10 cellular contexts compared by ENCODE assay signal in genomic region chr5:128536861-128537305, GRCh38. TPM values are rescaled to one million over a fixed set of nuclear protein-coding genes. Genes with fewer than 3 reads are reported as not detected.
DNase-seq lines count a peak whose midpoint lies in the region; ATAC-seq and TF ChIP-seq lines count a peak whose summit lies in the region.
"Had no signal": no experiment of that assay in that cellular context is flagged by ENCODE, and none has a peak within 500 bp of the region (broad histone marks: within the 10 kb centered on the region; RNA-seq: fewer than 3 reads in every experiment).

No MANE protein-coding gene starts in this region.

- intact Hi-C loops in left ventricle myocardium superior (cut with micrococcal nuclease): no loop called here
- intact Hi-C loops in psoas muscle (cut with DNase I): no loop called here
- intact Hi-C loops in activated T-helper 1 cell treated with anti-CD3 and anti-CD28 coated beads, Interleukin-12 subunit alpha, Interleukin-12 subunit beta, Interleukin-2, Interleukin-4 antibody, amounts not matched to agents 30 ng/mL and 10 ng/mL and 1 ng/mL, durations not matched to agents 14 hours and 24 hours and 36 hours (cut with micrococcal nuclease): no loop called here

- H3K27ac Mint-ChIP-seq in WTC11: no peak overlapping the region
- H3K27ac Mint-ChIP-seq in activated T-helper 1 cell treated with anti-CD3 and anti-CD28 coated beads, Interleukin-12 subunit alpha, Interleukin-12 subunit beta, Interleukin-2, Interleukin-4 antibody, amounts not matched to agents 30 ng/mL and 10 ng/mL and 1 ng/mL, durations not matched to agents 14 hours and 24 hours and 36 hours: no peak overlapping the region

- POLR2A ChIA-PET in WTC11 (lab: Charles Lee): interaction anchor here (1.1 kb wide), 1 partner anchor 233 kb away, joined by 3 read pairs; no protein-coding TSS in a partner anchor

- H3K36me3 Mint-ChIP-seq in WTC11: peaks cover 9% of the 10 kb centered on the region
- no peaks in the 10 kb centered on the region for H3K36me3 Mint-ChIP-seq in activated T-helper 1 cell treated with anti-CD3 and anti-CD28 coated beads, Interleukin-12 subunit alpha, Interleukin-12 subunit beta, Interleukin-2, Interleukin-4 antibody, amounts not matched to agents 30 ng/mL and 10 ng/mL and 1 ng/mL, durations not matched to agents 14 hours and 24 hours and 36 hours (ENCODE audit: low read depth)

- TF ChIP-seq CTCF in GM06990 (IDR thresholded peaks at IDR 0.05; ENCODE audit: insufficient read depth, low read length, poor library complexity, severe bottlenecking) (no peak), WTC11 (IDR thresholded peaks at IDR 0.05) (no peak), psoas muscle (IDR thresholded peaks at IDR 0.05) (no peak)

- peaks cover 12% of the 10 kb centered on the region for H3K4me1 ChIP-seq in psoas muscle

- WGBS in psoas muscle, 3 donors: 13 to 17% (median 17%) methylated on average over 34 of the region's 34 CpGs

- H3K27me3 ChIP-seq in GM06990 (replicated peaks; ENCODE audit: control insufficient read depth, insufficient read depth, low read length): no peaks in the 10 kb centered on the region
- peaks cover 0 to 49% (median 20%) of the 10 kb centered on the region in 3 donors for H3K27me3 ChIP-seq in psoas muscle (ENCODE audit: insufficient read depth in 3 of 3, low read length in 2 of 3)

- peaks cover 23% of the 10 kb centered on the region for H3K4me1 Mint-ChIP-seq in WTC11
- H3K4me1 Mint-ChIP-seq in activated T-helper 1 cell treated with anti-CD3 and anti-CD28 coated beads, Interleukin-12 subunit alpha, Interleukin-12 subunit beta, Interleukin-2, Interleukin-4 antibody, amounts not matched to agents 30 ng/mL and 10 ng/mL and 1 ng/mL, durations not matched to agents 14 hours and 24 hours and 36 hours (ENCODE audit: low read depth): no peaks in the 10 kb centered on the region

- H3K9me3 ChIP-seq in psoas muscle: no peaks in the 10 kb centered on the region

- H3K27ac ChIP-seq in psoas muscle: no peak overlapping the region

- peak; percentile 1 for DNase-seq in GM06990 (ENCODE audit: extremely low read depth, insufficient read length)
- peak; percentile 46 for DNase-seq in WTC11 (ENCODE audit: low spot score)
- DNase-seq in left ventricle myocardium superior: no peak
- no peak for DNase-seq in psoas muscle
- DNase-seq in activated T-helper 1 cell treated with anti-CD3 and anti-CD28 coated beads, Interleukin-12 subunit alpha, Interleukin-12 subunit beta, Interleukin-2, Interleukin-4 antibody, amounts not matched to agents 30 ng/mL and 10 ng/mL and 1 ng/mL, durations not matched to agents 14 hours and 24 hours and 36 hours (ENCODE audit: low spot score): no peak
- no peak for DNase-seq in GM19238 (ENCODE audit: insufficient read length, low spot score)
- DNase-seq: effector memory CD4-positive, alpha-beta T cell had no signal

- H3K36me3 ChIP-seq in GM06990 (ENCODE audit: control insufficient read depth, insufficient read depth, low read length) (no peaks in the 10 kb centered on the region), psoas muscle (ENCODE audit: insufficient read depth in 1 of 2, low read depth in 1 of 2) (no peaks in the 10 kb centered on the region)

- H3K27me3 Mint-ChIP-seq in WTC11 (ENCODE audit: low read depth): peaks cover 46% of the 10 kb centered on the region
- peaks cover 33% of the 10 kb centered on the region for H3K27me3 Mint-ChIP-seq in activated T-helper 1 cell treated with anti-CD3 and anti-CD28 coated beads, Interleukin-12 subunit alpha, Interleukin-12 subunit beta, Interleukin-2, Interleukin-4 antibody, amounts not matched to agents 30 ng/mL and 10 ng/mL and 1 ng/mL, durations not matched to agents 14 hours and 24 hours and 36 hours (ENCODE audit: insufficient read depth)

- ATAC-seq in WTC11 (peak; percentile 5), left ventricle myocardium superior (peak; percentile 16), psoas muscle (no peak), HG02840 (IDR thresholded peaks at IDR 0.05; ENCODE audit: low FRiP score, unreplicated experiment) (no peak), GM21381 (IDR thresholded peaks at IDR 0.05; ENCODE audit: unreplicated experiment) (no peak)
- ATAC-seq: HCT116 had no signal

- H3K4me3 ChIP-seq in GM06990 (replicated peaks; ENCODE audit: low read depth, low read length) (peak overlapping the region; percentile 52), psoas muscle (peak overlapping the region; percentile 72)

- CTCF ChIA-PET in WTC11 (lab: Charles Lee): interaction anchor here (1.3 to 1.6 kb wide), 4 partner anchors 10 to 335 kb away, joined by 3 to 5 read pairs (median 4); no protein-coding TSS in a partner anchor

- no peaks in the 10 kb centered on the region; the same call in 1 of the 2 replicates for H3K9me3 Mint-ChIP-seq in WTC11
- no peaks in the 10 kb centered on the region for H3K9me3 Mint-ChIP-seq in activated T-helper 1 cell treated with anti-CD3 and anti-CD28 coated beads, Interleukin-12 subunit alpha, Interleukin-12 subunit beta, Interleukin-2, Interleukin-4 antibody, amounts not matched to agents 30 ng/mL and 10 ng/mL and 1 ng/mL, durations not matched to agents 14 hours and 24 hours and 36 hours

- H3K4me3 Mint-ChIP-seq in WTC11: peak overlapping the region; percentile 74
- H3K4me3 Mint-ChIP-seq in activated T-helper 1 cell treated with anti-CD3 and anti-CD28 coated beads, Interleukin-12 subunit alpha, Interleukin-12 subunit beta, Interleukin-2, Interleukin-4 antibody, amounts not matched to agents 30 ng/mL and 10 ng/mL and 1 ng/mL, durations not matched to agents 14 hours and 24 hours and 36 hours: no peak overlapping the region

TF ChIP-seq in WTC11, 78 proteins besides CTCF, POLR2A, EP300 and RAD21:
- TF ChIP-seq ZNF423 (CRISPR knock-in tag; IDR thresholded peaks at IDR 0.05) (peak; percentile 76), HMGA2 (CRISPR knock-in tag; IDR thresholded peaks at IDR 0.05) (no peak)

RNA-seq across cellular contexts. Expression of gene FBN2, which starts 1.2 kb away (rescaled TPM):
- total RNA-seq in WTC11 (2021): 47.1 to 56.7 TPM (median 48.0 TPM) in 3 replicates
- 10.0 TPM for total RNA-seq in left ventricle myocardium superior
- total RNA-seq in psoas muscle: under 1 TPM; 0.02 to 0.46 (median 0.13) TPM
- polyA plus RNA-seq in psoas muscle: under 1 TPM in 2 of 3 donors, not detected in 1; under 0.01 to 0.03 TPM
- total RNA-seq in activated T-helper 1 cell treated with anti-CD3 and anti-CD28 coated beads, Interleukin-12 subunit alpha, Interleukin-12 subunit beta, Interleukin-2, Interleukin-4 antibody, amounts not matched to agents 30 ng/mL and 10 ng/mL and 1 ng/mL, durations not matched to agents 14 hours and 24 hours and 36 hours: not detected in 2 replicates

Comparison
In these comparisons a context has a peak if more than half of its experiments do, and no peak if none do; other contexts are left out.
1. DNase-seq: peak in GM06990 (single experiment) and WTC11 (single experiment); none in left ventricle myocardium superior (single experiment), psoas muscle (0 of 2), activated T-helper 1 cell treated with anti-CD3 and anti-CD28 coated beads, Interleukin-12 subunit alpha, Interleukin-12 subunit beta, Interleukin-2, Interleukin-4 antibody, amounts not matched to agents 30 ng/mL and 10 ng/mL and 1 ng/mL, durations not matched to agents 14 hours and 24 hours and 36 hours (single experiment) and GM19238 (single experiment).
2. ATAC-seq: peak in WTC11 (single experiment) and left ventricle myocardium superior (single experiment); none in psoas muscle (0 of 4), HG02840 (single experiment) and GM21381 (single experiment).